ENCODE assay signal across 20 cellular contexts in the genomic region with DNA sequence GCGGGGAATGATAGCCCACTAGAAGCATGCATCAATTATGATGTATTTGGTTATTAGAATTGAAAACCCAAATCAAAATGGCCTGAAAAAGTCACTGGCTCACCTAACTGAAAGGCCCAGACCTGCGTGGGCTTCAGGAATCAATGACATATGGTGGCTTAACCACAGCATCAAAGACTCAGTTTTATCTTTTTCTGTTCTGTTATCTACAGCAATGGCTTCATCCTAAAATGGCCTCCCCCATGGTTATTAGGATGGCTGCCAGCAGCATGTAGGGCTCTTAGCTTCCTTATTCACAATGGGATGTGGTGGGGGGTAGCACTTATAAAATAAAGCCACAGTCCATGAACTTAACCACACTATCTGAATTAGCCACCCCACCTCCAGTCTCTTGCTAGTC.
"Had no signal": no experiment of that assay in that cellular context is flagged by ENCODE, and none has a peak within 500 bp of the region (broad histone marks: within the 10 kb centered on the region; RNA-seq: fewer than 3 reads in every experiment).

No MANE protein-coding gene starts in this region.

- ATAC-seq: activated CD8-positive, alpha-beta memory T cell treated with anti-CD3 and anti-CD28 coated beads, Interleukin-2, amount 10 ng/mL, durations not matched to agents 7 days and 5 days; activated naive CD4-positive, alpha-beta T cell treated with anti-CD3 and anti-CD28 coated beads, Interleukin-2, amount 50 U/mL, for 72 hours; activated naive CD8-positive, alpha-beta T cell treated with anti-CD3 and anti-CD28 coated beads, Interleukin-2, amount 50 U/mL, for 24 hours; activated T-cell treated with anti-CD3 and anti-CD28 coated beads, Interleukin-2, amount 50 U/mL, for 4 hours; body of pancreas; PC-3; T-cell had no signal

- H3K9me3 ChIP-seq: ascending aorta, body of pancreas had no signal

- H3K27ac ChIP-seq: ascending aorta, body of pancreas had no signal

- DNase-seq: activated B cell treated with CpG ODN at 0.5 μM for 24 hours; activated CD4-positive, alpha-beta T cell treated with anti-CD3 and anti-CD28 coated beads for 1 hour; activated CD4-positive, alpha-beta T cell treated with anti-CD3 and anti-CD28 coated beads, Interleukin-2, amount 10 ng/mL, durations not matched to agents 24 days and 14 days; activated CD4-positive, alpha-beta T cell treated with anti-CD3 and anti-CD28 coated beads, Interleukin-2, amount 50 U/mL, for 48 hours; activated CD8-positive, alpha-beta memory T cell treated with anti-CD3 and anti-CD28 coated beads, Interleukin-2, amount 10 ng/mL, durations not matched to agents 7 days and 5 days; activated effector memory CD4-positive, alpha-beta T cell treated with anti-CD3 and anti-CD28 coated beads, Interleukin-2, amount 50 U/mL, for 16 hours; activated naive CD4-positive, alpha-beta T cell treated with Interleukin-2 at 50 U/mL for 16 hours; activated naive CD8-positive, alpha-beta T cell treated with anti-CD3 and anti-CD28 coated beads, Interleukin-2, amount 50 U/mL, for 24 hours; activated T-cell treated with anti-CD3 and anti-CD28 coated beads, Interleukin-2, amount 50 U/mL, for 4 hours; amniotic stem cell; body of pancreas; NCI-H1417; NCI-H1930; NCI-H526; NCI-H82; PC-3; SHP77 treated with DMSO at 0.1 percent for 48 hours; T-cell had no signal

- H3K27me3 ChIP-seq: ascending aorta, body of pancreas had no signal

- H3K4me1 ChIP-seq: ascending aorta, body of pancreas had no signal

- H3K36me3 ChIP-seq: ascending aorta had no signal

- H3K4me3 ChIP-seq: ascending aorta, body of pancreas had no signal
